Comparison of ENCODE assay signal across 13 cellular contexts in genomic region chr17:42185497-42185860, GRCh38. TPM values are rescaled to one million over a fixed set of nuclear protein-coding genes. Genes with fewer than 3 reads are reported as not detected.
DNase-seq lines count a peak whose midpoint lies in the region; ATAC-seq and TF ChIP-seq lines count a peak whose summit lies in the region.
"Had no signal": no experiment of that assay in that cellular context is flagged by ENCODE, and none has a peak within 500 bp of the region (broad histone marks: within the 10 kb centered on the region; RNA-seq: fewer than 3 reads in every experiment).

No MANE protein-coding gene starts in this region.

- no peaks in the 10 kb centered on the region for H3K9me3 Mint-ChIP-seq in central memory CD8-positive, alpha-beta T cell

- H3K4me1 Mint-ChIP-seq in central memory CD8-positive, alpha-beta T cell = peaks cover 29% of the 10 kb centered on the region

- intact Hi-C loops in heart right ventricle (cut with DNase I) = loop anchor here in 2 of 10 donors (2.0 to 10.0 kb wide), 4 partner anchors 21 to 339 kb away; partner anchors contain the start of gene NKIRAS2 (in 1 of the 2)
- intact Hi-C loops in Right ventricle myocardium inferior (cut with DNase I) = loop anchor here (10.0 kb wide), 1 partner anchor 339 kb away; no protein-coding TSS in a partner anchor

- H3K27me3 ChIP-seq in cardiac muscle cell (peaks cover 34% of the 10 kb centered on the region), heart right ventricle (peaks cover 0 to 20% (median 14%) of the 10 kb centered on the region in 7 donors)

- DNase-seq in cardiac muscle cell (ENCODE audit: low read depth in 1 of 2, low spot score in 1 of 2) (peak in 1 of 2 donors; percentile 30), heart right ventricle (no peak), NCI-H2227 (lab: John Stamatoyannopoulos, UW; ENCODE audit: unreplicated experiment) (peak; percentile 56), retina (peak; percentile 82), NCI-H1417 (lab: John Stamatoyannopoulos, UW) (no peak), Right ventricle myocardium inferior (ENCODE audit: missing footprints) (no peak)
- no peak for DNase-seq in central memory CD8-positive, alpha-beta T cell (ENCODE audit: low spot score in 2 of 2)
- DNase-seq in NK-92 treated with Interleukin-12 subunit alpha and Interleukin-12 subunit beta, amount 100 ng/mL, for 24 hours (lab: John Stamatoyannopoulos, UW) = no peak
- DNase-seq: DND-41, NCI-H2107 had no signal

- WGBS in heart right ventricle, 2 donors = 74 to 83% methylated on average over 11 of the region's 11 CpGs

- H3K4me1 ChIP-seq in cardiac muscle cell (ENCODE audit: low read depth) = peaks cover 17% of the 10 kb centered on the region
- H3K4me1 ChIP-seq in heart right ventricle = peaks cover 0 to 53% (median 32%) of the 10 kb centered on the region in 9 donors

- peak overlapping the region; percentile 81 for H3K4me3 Mint-ChIP-seq in central memory CD8-positive, alpha-beta T cell

- no peaks in the 10 kb centered on the region for H3K9me3 ChIP-seq in cardiac muscle cell (ENCODE audit: low read depth)
- no peaks in the 10 kb centered on the region for H3K9me3 ChIP-seq in heart right ventricle

- ATAC-seq in heart right ventricle (no peak), Right ventricle myocardium inferior (no peak)
- ATAC-seq in central memory CD8-positive, alpha-beta T cell (replicated peaks; ENCODE audit: extremely low read depth, poor library complexity, severe bottlenecking) = no peak
- ATAC-seq: SK-N-SH treated with all-trans-retinoic acid at 6 μM for 48 hours had no signal

- H3K36me3 Mint-ChIP-seq in central memory CD8-positive, alpha-beta T cell (ENCODE audit: insufficient read depth) = peaks cover 8% of the 10 kb centered on the region

- H3K27ac ChIP-seq in cardiac muscle cell (peak overlapping the region; percentile 2), heart right ventricle (no peak overlapping the region)

- H3K27me3 Mint-ChIP-seq in central memory CD8-positive, alpha-beta T cell = no peaks in the 10 kb centered on the region

- no peak overlapping the region for H3K27ac Mint-ChIP-seq in central memory CD8-positive, alpha-beta T cell (ENCODE audit: low read depth)

- H3K36me3 ChIP-seq in cardiac muscle cell (no peaks in the 10 kb centered on the region), heart right ventricle (peaks cover 0 to 7% (median 0%) of the 10 kb centered on the region in 9 donors)

- TF ChIP-seq CTCF in cardiac muscle cell (IDR thresholded peaks at IDR 0.05; ENCODE audit: low read depth, low read length) (no peak), heart right ventricle (IDR thresholded peaks at IDR 0.05) (no peak)

- H3K4me3 ChIP-seq in cardiac muscle cell (no peak overlapping the region), heart right ventricle (no peak overlapping the region)

RNA-seq across cellular contexts. Expression of gene HCRT, which starts 0.2 kb away (rescaled TPM):
- total RNA-seq in cardiac muscle cell (1.3 TPM in 1 of 2 replicates, not detected in the other), heart right ventricle (not detected), Right ventricle myocardium inferior (not detected)
- polyA plus RNA-seq in cardiac muscle cell (1.9 TPM in 1 of 2 replicates, not detected in the other), heart right ventricle (not detected)
- total RNA-seq: CD4-positive, CD25-positive, alpha-beta regulatory T cell; LHCN-M2 had no signal
- polyA plus RNA-seq: CD4-positive, CD25-positive, alpha-beta regulatory T cell had no signal

RNA-seq across cellular contexts. Expression of gene KCNH4, which starts 4.5 kb away (rescaled TPM):
- not detected in 2 replicates for total RNA-seq in cardiac muscle cell
- polyA plus RNA-seq in cardiac muscle cell = not detected in 2 replicates
- total RNA-seq in heart right ventricle = under 1 TPM in 6 of 10 donors, not detected in 4; 0.06 to 0.22 (median 0.13) TPM
- polyA plus RNA-seq in heart right ventricle = under 1 TPM; 0.07 to 0.29 TPM
- 0.24 TPM for total RNA-seq in Right ventricle myocardium inferior
- polyA plus RNA-seq: CD4-positive, CD25-positive, alpha-beta regulatory T cell had no signal

RNA-seq across cellular contexts. Expression of gene GHDC, which starts 8.8 kb away (rescaled TPM):
- total RNA-seq in cardiac muscle cell (7.3 and 13.5 TPM in 2 replicates), heart right ventricle (10 to 100 TPM in 2 of 10 donors, 1 to 10 TPM in 8; 4.6 to 11.5 (median 6.2) TPM), Right ventricle myocardium inferior (7.1 TPM)
- polyA plus RNA-seq in cardiac muscle cell (7.4 and 13.4 TPM in 2 replicates), heart right ventricle (10 to 100 TPM in 1 of 2 donors, 1 to 10 TPM in 1; 7.0 to 10.1 TPM)

RNA-seq across cellular contexts. Expression of gene RAB5C, which starts 30.7 kb away (rescaled TPM):
- total RNA-seq in cardiac muscle cell (41.8 and 53.8 TPM in 2 replicates), heart right ventricle (10 to 100 TPM; 24.6 to 64.4 (median 35.3) TPM), Right ventricle myocardium inferior (45.6 TPM)
- polyA plus RNA-seq in cardiac muscle cell (44.8 and 65.1 TPM in 2 replicates), heart right ventricle (10 to 100 TPM; 33.3 to 76.5 TPM)

Comparison
In these comparisons a context has a peak if more than half of its experiments do, and no peak if none do; other contexts are left out.
1. DNase-seq: peak in NCI-H2227 (single experiment) and retina (single experiment); none in heart right ventricle (0 of 2), central memory CD8-positive, alpha-beta T cell (0 of 2), NK-92 treated with Interleukin-12 subunit alpha and Interleukin-12 subunit beta, amount 100 ng/mL, for 24 hours (single experiment), NCI-H1417 (0 of 3) and Right ventricle myocardium inferior (single experiment).